In the genomic region with DNA sequence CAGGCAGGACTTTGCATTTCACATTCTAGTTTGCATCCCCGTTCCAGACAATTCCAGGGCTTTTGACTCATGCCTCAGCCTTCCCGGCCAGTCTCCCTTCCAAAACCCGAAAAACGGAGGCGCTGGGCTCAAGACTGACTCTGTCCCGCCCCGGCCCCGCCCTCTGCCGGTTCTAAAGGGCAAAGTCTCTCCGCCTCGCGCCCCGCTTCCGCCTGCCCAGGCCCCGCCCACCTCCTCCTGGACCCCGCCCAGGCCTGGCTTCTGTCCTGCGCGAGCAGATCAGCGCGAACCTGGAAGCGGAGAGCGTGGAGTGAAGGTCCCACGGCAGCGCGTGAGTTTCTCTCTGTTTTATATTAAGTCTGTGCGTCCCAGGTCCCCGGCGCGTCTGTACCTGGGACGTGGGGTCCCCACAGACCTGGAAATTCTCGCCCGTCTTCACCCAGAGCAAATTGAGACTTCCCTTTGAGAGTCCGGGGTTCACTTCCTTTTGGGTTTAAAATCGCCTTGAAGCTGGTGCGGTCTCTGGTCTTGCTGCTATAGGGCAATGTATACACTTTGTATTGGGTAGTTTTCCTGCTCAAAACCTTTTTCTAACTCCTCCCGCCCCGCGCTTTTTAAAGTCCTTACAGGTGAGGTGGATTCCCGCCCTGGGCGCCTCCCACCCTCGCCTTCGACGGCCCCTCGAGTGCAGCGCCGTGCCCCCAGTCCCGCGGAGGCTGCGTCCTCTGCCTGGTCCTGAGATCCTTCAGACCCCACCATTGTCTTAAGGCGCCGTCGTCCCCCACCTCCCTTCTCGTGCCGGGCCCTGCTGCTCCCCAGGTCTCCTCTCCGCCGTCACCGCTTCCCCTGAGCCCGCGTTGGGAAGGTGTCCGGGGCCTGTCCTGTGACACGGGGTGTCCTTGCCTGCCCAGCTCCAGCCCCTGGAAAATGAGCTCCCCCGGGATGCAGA, we compare ENCODE assay signal across 8 cellular contexts. TPM values are rescaled to one million over a fixed set of nuclear protein-coding genes. Genes with fewer than 3 reads are reported as not detected.
A peak's percentile ranks its signal among the peaks of the same experiment; 100 is the strongest.
DNase-seq lines count a peak whose midpoint lies in the region; ATAC-seq and TF ChIP-seq lines count a peak whose summit lies in the region.

No MANE protein-coding gene starts in this region.

- no peaks in the 10 kb centered on the region for H3K27me3 ChIP-seq in layer of hippocampus (ENCODE audit: control insufficient read depth, insufficient read depth, low read length)

- peak overlapping the region; percentile 62 for H3K27ac ChIP-seq in layer of hippocampus (ENCODE audit: low read depth, low read length)

- H3K36me3 Mint-ChIP-seq in chondrocyte (ENCODE audit: low read depth) = peaks cover 15% of the 10 kb centered on the region

- peak overlapping the region; percentile 78 for H3K4me3 Mint-ChIP-seq in chondrocyte (ENCODE audit: unreplicated experiment)

- TF ChIP-seq CTCF in chondrocyte (IDR thresholded peaks at IDR 0.05) = peak; percentile 71

- peak; percentile 91 for ATAC-seq in GM18868 (IDR thresholded peaks at IDR 0.05; ENCODE audit: unreplicated experiment)
- ATAC-seq in HG03135 (IDR thresholded peaks at IDR 0.05; ENCODE audit: unreplicated experiment) = peak; percentile 95

- peaks cover 21% of the 10 kb centered on the region for H3K4me1 Mint-ChIP-seq in chondrocyte (ENCODE audit: low read depth)

- H3K27me3 Mint-ChIP-seq in chondrocyte (ENCODE audit: low read depth) = no peaks in the 10 kb centered on the region

- DNase-seq in AG08396 (ENCODE audit: low spot score) = peak; percentile 96
- peak; percentile 57 for DNase-seq in NCI-H2196 treated with DMSO at 0.1 percent for 48 hours (lab: John Stamatoyannopoulos, UW; ENCODE audit: unreplicated experiment)
- DNase-seq in activated CD4-positive, alpha-beta T cell treated with anti-CD3 and anti-CD28 coated beads for 1 hour = peak; percentile 89
- peak; percentile 96 for DNase-seq in chondrocyte (ENCODE audit: low spot score)
- DNase-seq in stimulated activated CD4-positive, alpha-beta T cell treated with anti-CD3 and anti-CD28 coated beads, Interleukin-15, amount 100 ng/mL, for 48 hours (ENCODE audit: low read depth in 2 of 2) = peak; percentile 82 to 93

- H3K27ac Mint-ChIP-seq in chondrocyte (ENCODE audit: unreplicated experiment) = peak overlapping the region; percentile 86

- peaks cover 12% of the 10 kb centered on the region for H3K9me3 Mint-ChIP-seq in chondrocyte (ENCODE audit: low read depth)

RNA-seq across cellular contexts. Expression of gene ZNF701, which starts 31.2 kb away (rescaled TPM):
- total RNA-seq in chondrocyte = 10.9 to 15.2 TPM (median 11.3 TPM) in 3 replicates

RNA-seq across cellular contexts. Expression of gene ZNF83, which starts 36.9 kb away (rescaled TPM):
- total RNA-seq in chondrocyte = 37.8 to 56.5 TPM (median 38.6 TPM) in 3 replicates

Comparison
In these comparisons a context has a peak if more than half of its experiments do, and no peak if none do; other contexts are left out.
1. Peak in every context shown above with its lines: DNase-seq, ATAC-seq and H3K27ac ChIP-seq.